Comparison of ENCODE assay signal across 28 cellular contexts in genomic region chr22:31844941-31845340, GRCh38.
"Had no signal": no experiment of that assay in that cellular context is flagged by ENCODE, and none has a peak within 500 bp of the region (broad histone marks: within the 10 kb centered on the region; RNA-seq: fewer than 3 reads in every experiment).

No MANE protein-coding gene starts in this region.

- H3K9ac ChIP-seq: parathyroid adenoma had no signal

- DNase-seq: naive thymus-derived CD4-positive, alpha-beta T cell; nephron progenitor cell; occipital lobe; ovary; psoas muscle; right cardiac atrium; right lobe of liver; sigmoid colon; small intestine; stimulated activated CD4-positive, alpha-beta T cell treated with anti-CD3 and anti-CD28 coated beads, Interleukin-15, amount 100 ng/mL, for 24 hours; stimulated activated CD4-positive, alpha-beta T cell treated with anti-CD3 and anti-CD28 coated beads, Interleukin-2, amount 100 ng/mL, for 24 hours; stimulated activated CD4-positive, alpha-beta T cell treated with anti-CD3 and anti-CD28 coated beads, Interleukin-2, amount 100 ng/mL, for 48 hours; stimulated activated CD4-positive, alpha-beta T cell treated with anti-CD3 and anti-CD28 coated beads, Interleukin-4, amount 100 ng/mL, for 24 hours; stimulated activated naive B cell treated with anti-CD40 and anti-IgM and Interleukin-4, amounts not matched to agents 10 μg/mL and 1 μg/mL and 100 μg/mL, for 72 hours; stimulated activated naive CD4-positive, alpha-beta T cell treated with Interleukin-2 at 50 U/mL for 16 hours; stomach; thyroid gland; trophoblast cell had no signal

- H3K9me3 Mint-ChIP-seq: naive thymus-derived CD4-positive, alpha-beta T cell; natural killer cell treated with Interleukin-12 subunit alpha and Interleukin-12 subunit beta and Interleukin-15 and Interleukin-18, amount 100 ng/mL, for 72 hours; nephron progenitor cell; stimulated activated effector memory CD8-positive, alpha-beta T cell treated with anti-CD3 and anti-CD28 coated beads, Interleukin-12 subunit alpha, Interleukin-12 subunit beta, amount 100 ng/mL, for 72 hours; stimulated activated naive B cell treated with anti-CD40 and anti-IgM and Interleukin-4, amounts not matched to agents 10 μg/mL and 1 μg/mL and 100 μg/mL, for 72 hours; stimulated activated naive CD8-positive, alpha-beta T cell treated with anti-CD3 and anti-CD28 coated beads, Interleukin-15, Interleukin-2, amounts not matched to agents 100 ng/mL and 50 ng/mL, for 24 hours had no signal

- H3K36me3 ChIP-seq: ovary had no signal

- H3K27ac Mint-ChIP-seq: naive thymus-derived CD4-positive, alpha-beta T cell; natural killer cell treated with Interleukin-12 subunit alpha and Interleukin-12 subunit beta and Interleukin-15 and Interleukin-18, amount 100 ng/mL, for 72 hours; nephron progenitor cell; progenitor cell of endocrine pancreas; stimulated activated effector memory CD8-positive, alpha-beta T cell treated with anti-CD3 and anti-CD28 coated beads, Interleukin-12 subunit alpha, Interleukin-12 subunit beta, amount 100 ng/mL, for 72 hours; stimulated activated naive B cell treated with anti-CD40 and anti-IgM and Interleukin-4, amounts not matched to agents 10 μg/mL and 1 μg/mL and 100 μg/mL, for 72 hours; stimulated activated naive CD8-positive, alpha-beta T cell treated with anti-CD3 and anti-CD28 coated beads, Interleukin-15, Interleukin-2, amounts not matched to agents 100 ng/mL and 50 ng/mL, for 24 hours had no signal

- H3K4me1 Mint-ChIP-seq: stimulated activated effector memory CD8-positive, alpha-beta T cell treated with anti-CD3 and anti-CD28 coated beads, Interleukin-12 subunit alpha, Interleukin-12 subunit beta, amount 100 ng/mL, for 72 hours had no signal

- H2AFZ ChIP-seq: parathyroid adenoma had no signal

- H3K27me3 Mint-ChIP-seq: naive thymus-derived CD4-positive, alpha-beta T cell; natural killer cell treated with Interleukin-12 subunit alpha and Interleukin-12 subunit beta and Interleukin-15 and Interleukin-18, amount 100 ng/mL, for 72 hours; progenitor cell of endocrine pancreas; stimulated activated naive B cell treated with anti-CD40 and anti-IgM and Interleukin-4, amounts not matched to agents 10 μg/mL and 1 μg/mL and 100 μg/mL, for 72 hours; stimulated activated naive CD8-positive, alpha-beta T cell treated with anti-CD3 and anti-CD28 coated beads, Interleukin-15, Interleukin-2, amounts not matched to agents 100 ng/mL and 50 ng/mL, for 24 hours had no signal

- H3K4me1 ChIP-seq: parathyroid adenoma, tibial nerve, upper lobe of left lung, vagina had no signal

- H3K4me3 Mint-ChIP-seq: naive thymus-derived CD4-positive, alpha-beta T cell; natural killer cell treated with Interleukin-12 subunit alpha and Interleukin-12 subunit beta and Interleukin-15 and Interleukin-18, amount 100 ng/mL, for 72 hours; nephron progenitor cell; neural crest cell; stimulated activated effector memory CD8-positive, alpha-beta T cell treated with anti-CD3 and anti-CD28 coated beads, Interleukin-12 subunit alpha, Interleukin-12 subunit beta, amount 100 ng/mL, for 72 hours; stimulated activated naive B cell treated with anti-CD40 and anti-IgM and Interleukin-4, amounts not matched to agents 10 μg/mL and 1 μg/mL and 100 μg/mL, for 72 hours; stimulated activated naive CD8-positive, alpha-beta T cell treated with anti-CD3 and anti-CD28 coated beads, Interleukin-15, Interleukin-2, amounts not matched to agents 100 ng/mL and 50 ng/mL, for 24 hours had no signal

- ATAC-seq: naive thymus-derived CD4-positive, alpha-beta T cell; natural killer cell treated with Interleukin-12 subunit alpha and Interleukin-12 subunit beta and Interleukin-15 and Interleukin-18, amount 100 ng/mL, for 72 hours; psoas muscle; right cardiac atrium; stimulated activated effector memory CD8-positive, alpha-beta T cell treated with anti-CD3 and anti-CD28 coated beads, Interleukin-12 subunit alpha, Interleukin-12 subunit beta, amount 100 ng/mL, for 72 hours; stimulated activated naive B cell treated with anti-CD40 and anti-IgM and Interleukin-4, amounts not matched to agents 10 μg/mL and 1 μg/mL and 100 μg/mL, for 72 hours had no signal

- H3K27ac ChIP-seq: ovary, parathyroid adenoma, psoas muscle, right lobe of liver, sigmoid colon, stomach, thoracic aorta, thyroid gland, tibial nerve, upper lobe of left lung, vagina had no signal

- H3K9me3 ChIP-seq: ovary, psoas muscle, right lobe of liver, sigmoid colon, stomach, thoracic aorta, thyroid gland, tibial nerve, upper lobe of left lung, vagina had no signal

- H3K4me3 ChIP-seq: ovary, psoas muscle, right lobe of liver, sigmoid colon, stomach, thoracic aorta, thyroid gland, tibial nerve, upper lobe of left lung, vagina had no signal

- H3K27me3 ChIP-seq: ovary, right lobe of liver, sigmoid colon, stomach, thyroid gland, tibial nerve, upper lobe of left lung, vagina had no signal
